Comparison of ENCODE assay signal across 14 cellular contexts in the genomic region with DNA sequence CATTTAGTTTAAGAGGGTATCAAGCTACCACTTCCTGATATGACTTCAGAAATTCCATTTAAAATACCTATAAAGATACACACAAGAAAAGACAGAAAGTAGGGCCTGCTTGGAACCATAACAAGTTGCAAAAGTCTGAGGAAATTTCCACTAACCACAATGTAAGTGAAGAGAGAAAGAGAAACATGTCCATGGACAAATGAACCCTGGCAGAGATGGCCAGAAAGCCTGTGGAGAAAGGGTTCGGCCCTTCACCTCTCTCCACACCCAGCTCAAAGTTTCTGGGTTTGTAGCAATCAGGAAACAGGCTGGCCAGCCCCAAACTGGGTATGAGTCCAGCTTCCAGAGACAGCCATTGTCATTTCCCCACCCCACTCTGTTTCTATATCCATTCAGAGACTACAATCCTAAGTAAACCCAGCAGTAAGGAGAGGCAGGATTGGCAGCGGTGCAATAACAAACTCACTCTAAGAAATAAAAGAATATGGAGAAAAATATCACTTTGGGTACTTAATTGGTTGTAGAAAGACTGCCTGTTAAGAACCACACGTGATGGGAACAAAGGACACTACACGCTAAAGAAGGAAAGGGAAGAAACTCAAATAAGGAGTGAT.
DNase-seq lines count a peak whose midpoint lies in the region; ATAC-seq lines count a peak whose summit lies in the region.
"Had no signal": no experiment of that assay in that cellular context is flagged by ENCODE, and none has a peak within 500 bp of the region (broad histone marks: within the 10 kb centered on the region; RNA-seq: fewer than 3 reads in every experiment).

No MANE protein-coding gene starts in this region.

- H3K9me3 Mint-ChIP-seq in stimulated activated naive CD8-positive, alpha-beta T cell treated with anti-CD3 and anti-CD28 coated beads, Interleukin-15, Interleukin-2, amounts not matched to agents 100 ng/mL and 50 ng/mL, for 24 hours = no peaks in the 10 kb centered on the region
- no peaks in the 10 kb centered on the region for H3K9me3 Mint-ChIP-seq in activated CD4-positive, alpha-beta memory T cell treated with anti-CD3 and anti-CD28 coated beads for 36 hours
- H3K9me3 Mint-ChIP-seq: brain had no signal

- ATAC-seq in stimulated activated naive CD8-positive, alpha-beta T cell treated with anti-CD3 and anti-CD28 coated beads, Interleukin-15, Interleukin-2, amounts not matched to agents 100 U/mL and 50 U/mL, for 24 hours = no peak
- peak; percentile 73 for ATAC-seq in left colon
- ATAC-seq: K562 had no signal

- peak overlapping the region; percentile 87 for H3K27ac Mint-ChIP-seq in stimulated activated naive CD8-positive, alpha-beta T cell treated with anti-CD3 and anti-CD28 coated beads, Interleukin-15, Interleukin-2, amounts not matched to agents 100 ng/mL and 50 ng/mL, for 24 hours
- H3K27ac Mint-ChIP-seq in activated CD4-positive, alpha-beta memory T cell treated with anti-CD3 and anti-CD28 coated beads for 36 hours = peak overlapping the region; percentile 84

- no peak for DNase-seq in stimulated activated naive CD8-positive, alpha-beta T cell treated with anti-CD3 and anti-CD28 coated beads, Interleukin-15, Interleukin-2, amounts not matched to agents 100 U/mL and 50 U/mL, for 24 hours
- no peak for DNase-seq in activated CD4-positive, alpha-beta memory T cell treated with anti-CD3 and anti-CD28 coated beads for 36 hours
- DNase-seq in left colon (no peak), NCI-H187 (lab: John Stamatoyannopoulos, UW) (no peak), NAMALWA (ENCODE audit: low spot score) (no peak)
- no peak for DNase-seq in effector CD4-positive, alpha-beta T cell
- DNase-seq in effector CD8-positive, alpha-beta T cell (lab: John Stamatoyannopoulos, UW) = no peak
- DNase-seq: DMS79, midbrain, NCI-H510A, posterior cingulate gyrus had no signal

- POLR2A ChIA-PET in activated CD4-positive, alpha-beta memory T cell treated with anti-CD3 and anti-CD28 coated beads for 36 hours (lab: Charles Lee) = no interaction called here

- CTCF ChIA-PET in activated CD4-positive, alpha-beta memory T cell treated with anti-CD3 and anti-CD28 coated beads for 36 hours (lab: Charles Lee) = interaction anchor here (0.9 to 9.9 kb wide), 3 partner anchors 32 to 71 kb away, joined by 3 to 108 read pairs (median 7); a partner anchor contains a TSS

- H3K27me3 Mint-ChIP-seq in stimulated activated naive CD8-positive, alpha-beta T cell treated with anti-CD3 and anti-CD28 coated beads, Interleukin-15, Interleukin-2, amounts not matched to agents 100 ng/mL and 50 ng/mL, for 24 hours = no peaks in the 10 kb centered on the region
- no peaks in the 10 kb centered on the region for H3K27me3 Mint-ChIP-seq in activated CD4-positive, alpha-beta memory T cell treated with anti-CD3 and anti-CD28 coated beads for 36 hours
- H3K27me3 Mint-ChIP-seq: brain had no signal

- peak overlapping the region; percentile 31 for H3K4me3 Mint-ChIP-seq in stimulated activated naive CD8-positive, alpha-beta T cell treated with anti-CD3 and anti-CD28 coated beads, Interleukin-15, Interleukin-2, amounts not matched to agents 100 ng/mL and 50 ng/mL, for 24 hours
- H3K4me3 Mint-ChIP-seq in activated CD4-positive, alpha-beta memory T cell treated with anti-CD3 and anti-CD28 coated beads for 36 hours = no peak overlapping the region
- H3K4me3 Mint-ChIP-seq: brain had no signal

- peaks cover 64% of the 10 kb centered on the region for H3K36me3 Mint-ChIP-seq in stimulated activated naive CD8-positive, alpha-beta T cell treated with anti-CD3 and anti-CD28 coated beads, Interleukin-15, Interleukin-2, amounts not matched to agents 100 ng/mL and 50 ng/mL, for 24 hours (ENCODE audit: low read depth)
- peaks cover 29% of the 10 kb centered on the region for H3K36me3 Mint-ChIP-seq in activated CD4-positive, alpha-beta memory T cell treated with anti-CD3 and anti-CD28 coated beads for 36 hours

- peaks cover 87% of the 10 kb centered on the region for H3K4me1 Mint-ChIP-seq in stimulated activated naive CD8-positive, alpha-beta T cell treated with anti-CD3 and anti-CD28 coated beads, Interleukin-15, Interleukin-2, amounts not matched to agents 100 ng/mL and 50 ng/mL, for 24 hours (ENCODE audit: low read depth)
- H3K4me1 Mint-ChIP-seq in activated CD4-positive, alpha-beta memory T cell treated with anti-CD3 and anti-CD28 coated beads for 36 hours (ENCODE audit: low read depth) = peaks cover 76% of the 10 kb centered on the region

- intact Hi-C loops in activated CD4-positive, alpha-beta memory T cell treated with anti-CD3 and anti-CD28 coated beads for 36 hours (cut with micrococcal nuclease) = loop anchor here (10.0 kb wide), 1 partner anchor 391 kb away; a partner anchor contains a TSS
- intact Hi-C loops in left colon (cut with DNase I, micrococcal nuclease) = no loop called here
